8 cellular contexts compared by ENCODE assay signal in the genomic region with DNA sequence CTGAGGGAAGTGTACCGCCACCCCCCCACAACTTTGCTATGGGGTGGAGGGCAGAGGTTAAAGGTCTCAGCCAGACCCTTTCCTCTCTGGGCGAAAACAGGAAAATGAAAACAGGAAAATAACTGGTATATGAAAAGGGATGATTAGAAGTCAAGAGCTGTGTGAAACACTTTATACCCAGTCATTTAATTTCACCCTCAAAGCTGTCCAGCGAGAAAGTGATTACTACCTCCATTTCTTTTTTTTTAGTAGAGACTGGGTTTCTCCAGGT. TPM values are rescaled to one million over a fixed set of nuclear protein-coding genes. Genes with fewer than 3 reads are reported as not detected.
DNase-seq lines count a peak whose midpoint lies in the region; ATAC-seq and TF ChIP-seq lines count a peak whose summit lies in the region.

No MANE protein-coding gene starts in this region.

- TF ChIP-seq RAD21 in neural cell (conservative IDR thresholded peaks at IDR 0.05) = no peak

- TF ChIP-seq EP300 in neural cell (conservative IDR thresholded peaks at IDR 0.05; ENCODE audit: poor library complexity, severe bottlenecking) = no peak

- H4K20me1 ChIP-seq in BLaER1 treated with 17β-estradiol and CSF1 and Interleukin-3, amounts not matched to agents 10 nM and 100 nM = peaks cover 0 to 36% (median 0%) of the 10 kb centered on the region in 11 experiments; a peak in 8 of 22 replicates
- H4K20me1 ChIP-seq in KMS-11 (ENCODE audit: insufficient read depth) (no peaks in the 10 kb centered on the region), neural cell (ENCODE audit: insufficient read depth) (no peaks in the 10 kb centered on the region)

- H3K4me3 ChIP-seq in BLaER1 treated with 17β-estradiol and CSF1 and Interleukin-3, amounts not matched to agents 10 nM and 100 nM = peak overlapping the region in 9 of 10 experiments; percentile 69 to 81 (median 73); a peak in 15 of 20 replicates
- no peak overlapping the region for H3K4me3 ChIP-seq in KMS-11 (IDR thresholded peaks at IDR 0.05; ENCODE audit: insufficient read depth, low read depth, low read length)
- H3K4me3 ChIP-seq in coronary artery = peak overlapping the region; percentile 71
- H3K4me3 ChIP-seq in neural cell (ENCODE audit: low read length) = peak overlapping the region; percentile 81

- no peaks in the 10 kb centered on the region for H3K9me3 ChIP-seq in BLaER1 treated with 17β-estradiol and CSF1 and Interleukin-3, amounts not matched to agents 10 nM and 100 nM (replicated peaks in 1 of 11)
- no peaks in the 10 kb centered on the region for H3K9me3 ChIP-seq in neural cell (ENCODE audit: low read length)

- peak overlapping the region in 10 of 11 experiments; percentile 75 to 88 (median 80); a peak in 18 of 22 replicates for H3K9ac ChIP-seq in BLaER1 treated with 17β-estradiol and CSF1 and Interleukin-3, amounts not matched to agents 10 nM and 100 nM
- H3K9ac ChIP-seq in KMS-11 (no peak overlapping the region; the same call in 1 of the 2 replicates), neural cell (ENCODE audit: low read length) (no peak overlapping the region)

- H3K36me3 ChIP-seq in BLaER1 treated with 17β-estradiol and CSF1 and Interleukin-3, amounts not matched to agents 10 nM and 100 nM = peaks cover 32 to 65% (median 46%) of the 10 kb centered on the region in 11 experiments
- H3K36me3 ChIP-seq in KMS-11 (ENCODE audit: insufficient read depth) (no peaks in the 10 kb centered on the region), neural cell (ENCODE audit: insufficient read depth, low read length) (no peaks in the 10 kb centered on the region)

- DNase-seq in coronary artery (ENCODE audit: low spot score) = no peak
- DNase-seq in DMS153 (lab: John Stamatoyannopoulos, UW) = no peak
- DNase-seq in SKM-1 (lab: John Stamatoyannopoulos, UW; ENCODE audit: unreplicated experiment) = no peak
- DNase-seq in ureter (ENCODE audit: low spot score) = no peak

- H3K27me3 ChIP-seq in BLaER1 treated with 17β-estradiol and CSF1 and Interleukin-3, amounts not matched to agents 10 nM and 100 nM = no peaks in the 10 kb centered on the region
- H3K27me3 ChIP-seq in KMS-11 (ENCODE audit: insufficient read depth, low read depth) (no peaks in the 10 kb centered on the region), neural cell (ENCODE audit: insufficient read depth, low read depth, low read length) (peaks cover 5% of the 10 kb centered on the region)

- no peak for ATAC-seq in HG03342 (IDR thresholded peaks at IDR 0.05; ENCODE audit: unreplicated experiment)

- H3K79me2 ChIP-seq in KMS-11 (ENCODE audit: insufficient read depth, low read depth) (no peaks in the 10 kb centered on the region), neural cell (replicated peaks; ENCODE audit: insufficient read depth, low read length) (no peaks in the 10 kb centered on the region)

- H3K4me1 ChIP-seq in BLaER1 treated with 17β-estradiol and CSF1 and Interleukin-3, amounts not matched to agents 10 nM and 100 nM = peaks cover 24 to 45% (median 40%) of the 10 kb centered on the region in 10 experiments; a peak in 19 of 20 replicates
- H3K4me1 ChIP-seq in KMS-11 (ENCODE audit: low read depth, poor library complexity, severe bottlenecking) = peaks cover 11% of the 10 kb centered on the region

- H3F3A ChIP-seq in neural cell (ENCODE audit: insufficient read depth, low read length, poor library complexity, severe bottlenecking) = no peaks in the 10 kb centered on the region

- TF ChIP-seq CTCF in KMS-11 (conservative IDR thresholded peaks at IDR 0.05; ENCODE audit: low read depth, low read length) (no peak), coronary artery (IDR thresholded peaks at IDR 0.05) (no peak), neural cell (IDR thresholded peaks at IDR 0.05; ENCODE audit: poor library complexity, severe bottlenecking) (no peak)

- H3K27ac ChIP-seq in BLaER1 treated with 17β-estradiol and CSF1 and Interleukin-3, amounts not matched to agents 10 nM and 100 nM = peak overlapping the region in 8 of 11 experiments; percentile 4 to 76 (median 66); a peak in 11 of 22 replicates
- H3K27ac ChIP-seq in KMS-11 (no peak overlapping the region), coronary artery (peak overlapping the region in 1 of 2 donors; percentile 90), neural cell (ENCODE audit: low read length) (no peak overlapping the region)

- peak overlapping the region; percentile 86 to 97 (median 95) for H3K4me2 ChIP-seq in BLaER1 treated with 17β-estradiol and CSF1 and Interleukin-3, amounts not matched to agents 10 nM and 100 nM
- H3K4me2 ChIP-seq in KMS-11 (peak overlapping the region; percentile 96), neural cell (ENCODE audit: low read length) (no peak overlapping the region)

- no peaks in the 10 kb centered on the region for H3K9me2 ChIP-seq in neural cell (ENCODE audit: insufficient read depth, low read length)

- H2AFZ ChIP-seq in KMS-11 (ENCODE audit: low read depth) = peak overlapping the region; percentile 100
- H2AFZ ChIP-seq in neural cell (ENCODE audit: low read depth, low read length) = no peak overlapping the region

TF ChIP-seq in neural cell, 6 proteins besides CTCF, POLR2A, EP300 and RAD21:
- TF ChIP-seq SMC3 (conservative IDR thresholded peaks at IDR 0.05; ENCODE audit: poor library complexity) (no peak), EZH2 (IDR thresholded peaks at IDR 0.05; ENCODE audit: borderline replicate concordance, insufficient read depth, low read length, poor library complexity, severe bottlenecking) (no peak), TAF1 (IDR thresholded peaks at IDR 0.05; ENCODE audit: low read depth) (no peak)
- TF ChIP-seq, protein P1, sequence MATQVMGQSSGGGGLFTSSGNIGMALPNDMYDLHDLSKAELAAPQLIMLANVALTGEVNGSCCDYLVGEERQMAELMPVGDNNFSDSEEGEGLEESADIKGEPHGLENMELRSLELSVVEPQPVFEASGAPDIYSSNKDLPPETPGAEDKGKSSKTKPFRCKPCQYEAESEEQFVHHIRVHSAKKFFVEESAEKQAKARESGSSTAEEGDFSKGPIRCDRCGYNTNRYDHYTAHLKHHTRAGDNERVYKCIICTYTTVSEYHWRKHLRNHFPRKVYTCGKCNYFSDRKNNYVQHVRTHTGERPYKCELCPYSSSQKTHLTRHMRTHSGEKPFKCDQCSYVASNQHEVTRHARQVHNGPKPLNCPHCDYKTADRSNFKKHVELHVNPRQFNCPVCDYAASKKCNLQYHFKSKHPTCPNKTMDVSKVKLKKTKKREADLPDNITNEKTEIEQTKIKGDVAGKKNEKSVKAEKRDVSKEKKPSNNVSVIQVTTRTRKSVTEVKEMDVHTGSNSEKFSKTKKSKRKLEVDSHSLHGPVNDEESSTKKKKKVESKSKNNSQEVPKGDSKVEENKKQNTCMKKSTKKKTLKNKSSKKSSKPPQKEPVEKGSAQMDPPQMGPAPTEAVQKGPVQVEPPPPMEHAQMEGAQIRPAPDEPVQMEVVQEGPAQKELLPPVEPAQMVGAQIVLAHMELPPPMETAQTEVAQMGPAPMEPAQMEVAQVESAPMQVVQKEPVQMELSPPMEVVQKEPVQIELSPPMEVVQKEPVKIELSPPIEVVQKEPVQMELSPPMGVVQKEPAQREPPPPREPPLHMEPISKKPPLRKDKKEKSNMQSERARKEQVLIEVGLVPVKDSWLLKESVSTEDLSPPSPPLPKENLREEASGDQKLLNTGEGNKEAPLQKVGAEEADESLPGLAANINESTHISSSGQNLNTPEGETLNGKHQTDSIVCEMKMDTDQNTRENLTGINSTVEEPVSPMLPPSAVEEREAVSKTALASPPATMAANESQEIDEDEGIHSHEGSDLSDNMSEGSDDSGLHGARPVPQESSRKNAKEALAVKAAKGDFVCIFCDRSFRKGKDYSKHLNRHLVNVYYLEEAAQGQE (IDR thresholded peaks at IDR 0.05; ENCODE audit: borderline replicate concordance) = no peak

RNA-seq across cellular contexts. Expression of a gene that starts 0.6 kb away (rescaled TPM):
- polyA plus RNA-seq in neural cell = 5.6 and 8.1 TPM in 2 replicates
- 3.0 and 4.1 TPM in 2 replicates for polyA minus RNA-seq in neural cell
- 39.5 TPM for total RNA-seq in ureter

RNA-seq across cellular contexts. Expression of a gene that starts 21.9 kb away (rescaled TPM):
- polyA plus RNA-seq in neural cell = 40.9 and 58.0 TPM in 2 replicates
- polyA minus RNA-seq in neural cell = 15.6 and 17.5 TPM in 2 replicates
- total RNA-seq in ureter = 37.4 TPM

RNA-seq across cellular contexts. Expression of a gene that starts 27.9 kb away (rescaled TPM):
- not detected in 2 replicates for polyA plus RNA-seq in neural cell
- polyA minus RNA-seq in neural cell = 0.69 and 1.2 TPM in 2 replicates
- 2.1 TPM for total RNA-seq in ureter

RNA-seq across cellular contexts. Expression of a gene that starts 39.7 kb away (rescaled TPM):
- not detected in 2 replicates for polyA plus RNA-seq in neural cell
- polyA minus RNA-seq in neural cell = not detected in 2 replicates
- total RNA-seq in ureter = 15.0 TPM

Comparison
In these comparisons a context has a peak if more than half of its experiments do, and no peak if none do; other contexts are left out.
1. H3K27ac ChIP-seq: peak in BLaER1 treated with 17β-estradiol and CSF1 and Interleukin-3, amounts not matched to agents 10 nM and 100 nM (8 of 11); none in KMS-11 (single experiment) and neural cell (single experiment).
2. H3K9ac ChIP-seq: peak in BLaER1 treated with 17β-estradiol and CSF1 and Interleukin-3, amounts not matched to agents 10 nM and 100 nM (10 of 11); none in KMS-11 (single experiment) and neural cell (single experiment).